18 cellular contexts compared by ENCODE assay signal in the genomic region with DNA sequence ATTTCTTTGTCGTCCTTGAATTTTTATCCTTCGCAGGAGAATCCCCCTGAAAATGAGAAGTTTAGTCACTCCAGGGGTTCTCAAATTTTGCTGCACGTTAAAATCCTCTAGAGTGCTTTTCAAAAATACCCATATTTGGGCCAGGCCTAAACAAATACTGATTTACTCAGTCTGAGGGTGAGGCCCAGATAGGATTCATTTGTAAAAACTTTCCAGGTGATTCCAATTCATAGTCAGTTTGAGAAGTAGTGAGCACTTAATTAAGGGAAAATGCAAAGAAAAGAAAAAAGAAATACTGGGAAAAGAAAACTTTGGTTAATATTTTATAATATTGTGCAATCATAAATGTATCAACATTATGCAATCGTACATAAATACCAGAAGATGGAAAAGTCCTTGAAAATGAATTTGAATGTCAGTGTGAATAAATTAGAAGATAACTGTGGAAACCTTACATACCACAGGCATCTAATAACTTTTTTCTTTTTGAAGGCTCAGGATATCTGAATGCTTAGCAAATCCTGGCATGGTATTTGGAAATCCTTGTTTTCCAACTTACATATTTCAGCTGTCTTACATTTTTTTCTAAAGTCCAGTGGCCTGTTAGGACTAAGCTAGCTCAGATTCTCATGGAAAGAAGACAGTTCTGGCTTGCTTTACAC.
DNase-seq lines count a peak whose midpoint lies in the region; ATAC-seq, FAIRE-seq and TF ChIP-seq lines count a peak whose summit lies in the region.
"Had no signal": no experiment of that assay in that cellular context is flagged by ENCODE, and none has a peak within 500 bp of the region (broad histone marks: within the 10 kb centered on the region; RNA-seq: fewer than 3 reads in every experiment).

No MANE protein-coding gene starts in this region.

- intact Hi-C loops in lower lobe of right lung (cut with DNase I) (no loop called here), natural killer cell (cut with micrococcal nuclease) (no loop called here)

- no peak for TF ChIP-seq POLR2A in A549 (IDR thresholded peaks at IDR 0.05; ENCODE audit: low read length)

- no peaks in the 10 kb centered on the region for H3K36me3 ChIP-seq in lower lobe of right lung
- H3K36me3 ChIP-seq: thyroid gland had no signal

- no peaks in the 10 kb centered on the region for H3K9me3 Mint-ChIP-seq in natural killer cell

- TF ChIP-seq CTCF in A549 (IDR thresholded peaks at IDR 0.05) (no peak), lower lobe of right lung (IDR thresholded peaks at IDR 0.05) (no peak), natural killer cell (IDR thresholded peaks at IDR 0.05) (no peak)

- no peaks in the 10 kb centered on the region for H3K4me1 Mint-ChIP-seq in natural killer cell
- H3K4me1 Mint-ChIP-seq: naive thymus-derived CD4-positive, alpha-beta T cell had no signal

- peak in 1 of 2 experiments; percentile 41; a peak in 1 of 5 replicates for TF ChIP-seq RAD21 in A549 (conservative IDR thresholded peaks at IDR 0.05 in 1 of 2, IDR thresholded peaks at IDR 0.05 in 1 of 2)

- H3K4me3 ChIP-seq in A549 (no peak overlapping the region), lower lobe of right lung (no peak overlapping the region)
- H3K4me3 ChIP-seq: thyroid gland had no signal

- CTCF ChIA-PET in A549 (lab: Yijun Ruan, JAX): interaction anchor here (1.3 kb wide), 1 partner anchor 947 kb away, joined by 5 read pairs; no protein-coding TSS in a partner anchor

- WGBS in A549 (ENCODE audit: missing lambda C conversion rate): 16% methylated on average over 4 of the region's 4 CpGs

- peak; percentile 39 for FAIRE-seq in A549 (lab: Jason Lieb, UNC)
- FAIRE-seq: islet of Langerhans had no signal

- H3K27me3 ChIP-seq in lower lobe of right lung (ENCODE audit: low read depth): no peaks in the 10 kb centered on the region
- H3K27me3 ChIP-seq: foreskin keratinocyte, thyroid gland had no signal

- no peaks in the 10 kb centered on the region for H3K9me3 ChIP-seq in A549
- H3K9me3 ChIP-seq in lower lobe of right lung: no peaks in the 10 kb centered on the region
- H3K9me3 ChIP-seq: thyroid gland had no signal

- H3K4me2 ChIP-seq in A549: peak overlapping the region; percentile 73

- POLR2A ChIA-PET in A549 (lab: Yijun Ruan, JAX): no interaction called here

- H3K36me3 Mint-ChIP-seq in natural killer cell: no peaks in the 10 kb centered on the region

- H3K27me3 Mint-ChIP-seq in natural killer cell (ENCODE audit: low read depth in 2 of 2): peaks cover 6 to 7% of the 10 kb centered on the region in 2 donors

- DNase-seq in A549 (ENCODE audit: low read depth in 1 of 2, low spot score in 1 of 2): peak in 1 of 2 experiments; percentile 68
- DNase-seq in LHCN-M2 (ENCODE audit: low read depth): peak; percentile 90
- DNase-seq in dedifferentiated amniotic fluid mesenchymal stem cell (ENCODE audit: extremely low spot score): peak; percentile 94
- no peak for DNase-seq in lower lobe of right lung
- DNase-seq in natural killer cell: no peak
- no peak for DNase-seq in stimulated activated CD4-positive, alpha-beta T cell treated with anti-CD3 and anti-CD28 coated beads, Interleukin-4, amount 100 ng/mL, for 4 hours
- DNase-seq in putamen (ENCODE audit: low spot score): no peak
- DNase-seq: ACHN; activated gamma-delta T cell; GOT3; naive thymus-derived CD4-positive, alpha-beta T cell; NCI-H1105; RPMI8226; stimulated activated CD4-positive, alpha-beta T cell treated with anti-CD3 and anti-CD28 coated beads, Interleukin-12 subunit alpha, Interleukin-12 subunit beta, amount 100 ng/mL, for 4 hours; thyroid gland had no signal

- peak; percentile 57; a peak in 2 of 5 replicates for TF ChIP-seq EP300 in A549 (IDR thresholded peaks at IDR 0.05)

- no peak overlapping the region for H3K4me3 Mint-ChIP-seq in natural killer cell
- H3K4me3 Mint-ChIP-seq: naive thymus-derived CD4-positive, alpha-beta T cell had no signal

- H3K27ac ChIP-seq in A549: peak overlapping the region; percentile 90 to 94
- peak overlapping the region; percentile 69 for H3K27ac ChIP-seq in lower lobe of right lung
- H3K27ac ChIP-seq: foreskin keratinocyte, thyroid gland had no signal

- H3K4me1 ChIP-seq in A549: peaks cover 62% of the 10 kb centered on the region
- H3K4me1 ChIP-seq in lower lobe of right lung: peaks cover 11% of the 10 kb centered on the region
- H3K4me1 ChIP-seq: foreskin keratinocyte, thyroid gland had no signal

- H3K27ac Mint-ChIP-seq in natural killer cell: no peak overlapping the region
- H3K27ac Mint-ChIP-seq: naive thymus-derived CD4-positive, alpha-beta T cell had no signal

- ATAC-seq in A549: peak; percentile 73 to 81
- ATAC-seq in lower lobe of right lung: peak; percentile 40 to 42
- ATAC-seq in esophagus mucosa: no peak
- ATAC-seq in natural killer cell: no peak
- ATAC-seq: foreskin keratinocyte; naive thymus-derived CD4-positive, alpha-beta T cell had no signal

TF ChIP-seq in A549, 52 proteins besides CTCF, POLR2A, EP300 and RAD21 (continues in another document):
- TF ChIP-seq NFE2L2 (conservative IDR thresholded peaks at IDR 0.05; ENCODE audit: low read length) (no peak), JUN (IDR thresholded peaks at IDR 0.05) (peak; percentile 55 to 60; a peak in 4 of 5 replicates), GATA3 (IDR thresholded peaks at IDR 0.05; ENCODE audit: borderline replicate concordance) (peak; percentile 73; the same call in 1 of the 2 replicates), HOXB13 (CRISPR knock-in tag; IDR thresholded peaks at IDR 0.05; ENCODE audit: low read depth) (no peak), KDM5A (IDR thresholded peaks at IDR 0.05) (no peak), KDM1A (IDR thresholded peaks at IDR 0.05; ENCODE audit: low read depth) (no peak), JUNB (IDR thresholded peaks at IDR 0.05) (peak; percentile 62; the same call in 1 of the 2 replicates), SMC3 (IDR thresholded peaks at IDR 0.05) (peak; percentile 31; the same call in 1 of the 3 replicates), NR3C1 (IDR thresholded peaks at IDR 0.05) (no peak), CEBPB (IDR thresholded peaks at IDR 0.05) (peak; percentile 99), SREBF2 (IDR thresholded peaks at IDR 0.05) (no peak), RARB (CRISPR knock-in tag; IDR thresholded peaks at IDR 0.05) (no peak), TFCP2L1 (CRISPR knock-in tag; IDR thresholded peaks at IDR 0.05) (no peak), MAZ (IDR thresholded peaks at IDR 0.05; ENCODE audit: borderline replicate concordance, low read depth, low read length) (no peak), BHLHE40 (IDR thresholded peaks at IDR 0.05; ENCODE audit: low read depth, low read length) (no peak), FOSL2 (IDR thresholded peaks at IDR 0.05) (no peak), FOSL2 (CRISPR knock-in tag; IDR thresholded peaks at IDR 0.05) (peak; percentile 49; the same call in 1 of the 2 replicates), RCOR1 (IDR thresholded peaks at IDR 0.05; ENCODE audit: low read depth, low read length) (no peak), CHD2 (IDR thresholded peaks at IDR 0.05; ENCODE audit: low read length, partially characterized antibody) (no peak)
- TF ChIP-seq, protein P1, sequence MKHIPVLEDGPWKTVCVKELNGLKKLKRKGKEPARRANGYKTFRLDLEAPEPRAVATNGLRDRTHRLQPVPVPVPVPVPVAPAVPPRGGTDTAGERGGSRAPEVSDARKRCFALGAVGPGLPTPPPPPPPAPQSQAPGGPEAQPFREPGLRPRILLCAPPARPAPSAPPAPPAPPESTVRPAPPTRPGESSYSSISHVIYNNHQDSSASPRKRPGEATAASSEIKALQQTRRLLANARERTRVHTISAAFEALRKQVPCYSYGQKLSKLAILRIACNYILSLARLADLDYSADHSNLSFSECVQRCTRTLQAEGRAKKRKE (CRISPR knock-in tag; IDR thresholded peaks at IDR 0.05; ENCODE audit: low read depth): no peak
- TF ChIP-seq, protein P2, sequence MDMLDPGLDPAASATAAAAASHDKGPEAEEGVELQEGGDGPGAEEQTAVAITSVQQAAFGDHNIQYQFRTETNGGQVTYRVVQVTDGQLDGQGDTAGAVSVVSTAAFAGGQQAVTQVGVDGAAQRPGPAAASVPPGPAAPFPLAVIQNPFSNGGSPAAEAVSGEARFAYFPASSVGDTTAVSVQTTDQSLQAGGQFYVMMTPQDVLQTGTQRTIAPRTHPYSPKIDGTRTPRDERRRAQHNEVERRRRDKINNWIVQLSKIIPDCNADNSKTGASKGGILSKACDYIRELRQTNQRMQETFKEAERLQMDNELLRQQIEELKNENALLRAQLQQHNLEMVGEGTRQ (IDR thresholded peaks at IDR 0.05): no peak
- TF ChIP-seq, protein P3, sequence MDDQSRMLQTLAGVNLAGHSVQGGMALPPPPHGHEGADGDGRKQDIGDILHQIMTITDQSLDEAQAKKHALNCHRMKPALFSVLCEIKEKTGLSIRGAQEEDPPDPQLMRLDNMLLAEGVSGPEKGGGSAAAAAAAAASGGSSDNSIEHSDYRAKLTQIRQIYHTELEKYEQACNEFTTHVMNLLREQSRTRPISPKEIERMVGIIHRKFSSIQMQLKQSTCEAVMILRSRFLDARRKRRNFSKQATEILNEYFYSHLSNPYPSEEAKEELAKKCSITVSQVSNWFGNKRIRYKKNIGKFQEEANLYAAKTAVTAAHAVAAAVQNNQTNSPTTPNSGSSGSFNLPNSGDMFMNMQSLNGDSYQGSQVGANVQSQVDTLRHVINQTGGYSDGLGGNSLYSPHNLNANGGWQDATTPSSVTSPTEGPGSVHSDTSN (IDR thresholded peaks at IDR 0.05): no peak
- TF ChIP-seq, protein P4, sequence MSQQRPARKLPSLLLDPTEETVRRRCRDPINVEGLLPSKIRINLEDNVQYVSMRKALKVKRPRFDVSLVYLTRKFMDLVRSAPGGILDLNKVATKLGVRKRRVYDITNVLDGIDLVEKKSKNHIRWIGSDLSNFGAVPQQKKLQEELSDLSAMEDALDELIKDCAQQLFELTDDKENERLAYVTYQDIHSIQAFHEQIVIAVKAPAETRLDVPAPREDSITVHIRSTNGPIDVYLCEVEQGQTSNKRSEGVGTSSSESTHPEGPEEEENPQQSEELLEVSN (IDR thresholded peaks at IDR 0.05; ENCODE audit: borderline replicate concordance, low read depth): no peak

Comparison
In these comparisons a context has a peak if more than half of its experiments do, and no peak if none do; other contexts are left out.
1. ATAC-seq: peak in A549 (2 of 2) and lower lobe of right lung (2 of 2); none in esophagus mucosa (single experiment) and natural killer cell (0 of 3).
2. DNase-seq: peak in LHCN-M2 (single experiment) and dedifferentiated amniotic fluid mesenchymal stem cell (single experiment); none in lower lobe of right lung (single experiment), natural killer cell (single experiment), stimulated activated CD4-positive, alpha-beta T cell treated with anti-CD3 and anti-CD28 coated beads, Interleukin-4, amount 100 ng/mL, for 4 hours (0 of 2) and putamen (single experiment).